In genomic region chrX:68304602-68305001, GRCh38 we compare ENCODE assay signal across 33 cellular contexts.
"Had no signal": no experiment of that assay in that cellular context is flagged by ENCODE, and none has a peak within 500 bp of the region (broad histone marks: within the 10 kb centered on the region; RNA-seq: fewer than 3 reads in every experiment).

No MANE protein-coding gene starts in this region.

- H3K27ac Mint-ChIP-seq: activated CD4-positive, alpha-beta memory T cell treated with anti-CD3 and anti-CD28 coated beads, Interleukin-2, amount 10 ng/mL, durations not matched to agents 7 days and 5 days; activated CD8-positive, alpha-beta memory T cell treated with anti-CD3 and anti-CD28 coated beads, Interleukin-2, amount 10 ng/mL, durations not matched to agents 7 days and 5 days; activated naive CD4-positive, alpha-beta T cell treated with anti-CD3 and anti-CD28 coated beads, Interleukin-2, amount 10 ng/mL, durations not matched to agents 7 days and 5 days; activated naive CD8-positive, alpha-beta T cell; activated naive CD8-positive, alpha-beta T cell treated with anti-CD3 and anti-CD28 coated beads, Interleukin-2, amount 50 U/mL, for 24 hours; T-cell had no signal

- H3K36me3 Mint-ChIP-seq: activated CD8-positive, alpha-beta memory T cell treated with anti-CD3 and anti-CD28 coated beads, Interleukin-2, amount 10 ng/mL, durations not matched to agents 7 days and 5 days; activated naive CD4-positive, alpha-beta T cell treated with anti-CD3 and anti-CD28 coated beads, Interleukin-2, amount 10 ng/mL, durations not matched to agents 7 days and 5 days; activated naive CD8-positive, alpha-beta T cell; T-cell had no signal

- H3K4me3 Mint-ChIP-seq: activated CD4-positive, alpha-beta memory T cell treated with anti-CD3 and anti-CD28 coated beads, Interleukin-2, amount 10 ng/mL, durations not matched to agents 7 days and 5 days; activated CD8-positive, alpha-beta memory T cell treated with anti-CD3 and anti-CD28 coated beads, Interleukin-2, amount 10 ng/mL, durations not matched to agents 7 days and 5 days; activated naive CD4-positive, alpha-beta T cell treated with anti-CD3 and anti-CD28 coated beads, Interleukin-2, amount 10 ng/mL, durations not matched to agents 7 days and 5 days; activated naive CD8-positive, alpha-beta T cell; activated naive CD8-positive, alpha-beta T cell treated with anti-CD3 and anti-CD28 coated beads, Interleukin-2, amount 50 U/mL, for 24 hours; T-cell had no signal

- H3K9me3 Mint-ChIP-seq: activated CD4-positive, alpha-beta memory T cell treated with anti-CD3 and anti-CD28 coated beads, Interleukin-2, amount 10 ng/mL, durations not matched to agents 7 days and 5 days; activated naive CD4-positive, alpha-beta T cell treated with anti-CD3 and anti-CD28 coated beads, Interleukin-2, amount 10 ng/mL, durations not matched to agents 7 days and 5 days; activated naive CD8-positive, alpha-beta T cell treated with anti-CD3 and anti-CD28 coated beads, Interleukin-2, amount 50 U/mL, for 24 hours; T-cell had no signal

- DNase-seq: activated CD4-positive, alpha-beta memory T cell treated with anti-CD3 and anti-CD28 coated beads, Interleukin-2, amount 10 ng/mL, durations not matched to agents 7 days and 5 days; activated CD4-positive, alpha-beta T cell treated with anti-CD3 and anti-CD28 coated beads for 1 hour; activated CD4-positive, alpha-beta T cell treated with anti-CD3 and anti-CD28 coated beads for 48 hours; activated CD4-positive, CD25-positive, alpha-beta regulatory T cell; activated CD8-positive, alpha-beta memory T cell treated with anti-CD3 and anti-CD28 coated beads for 24 hours; activated CD8-positive, alpha-beta memory T cell treated with anti-CD3 and anti-CD28 coated beads, Interleukin-2, amount 10 ng/mL, durations not matched to agents 7 days and 5 days; activated CD8-positive, alpha-beta memory T cell treated with anti-CD3 and anti-CD28 coated beads, Interleukin-2, amount 50 U/mL, for 48 hours; activated effector memory CD4-positive, alpha-beta T cell treated with Interleukin-2 at 50 U/mL for 16 hours; activated naive CD4-positive, alpha-beta T cell treated with anti-CD3 and anti-CD28 coated beads, Interleukin-2, amount 10 ng/mL, durations not matched to agents 7 days and 5 days; activated naive CD8-positive, alpha-beta T cell treated with anti-CD3 and anti-CD28 coated beads, Interleukin-2, amount 50 U/mL, for 24 hours; activated T-cell treated with anti-CD3 and anti-CD28 coated beads, Interleukin-2, amount 50 U/mL, for 48 hours; anterior cingulate cortex; brain microvascular endothelial cell; central memory CD4-positive, alpha-beta T cell; Kasumi-1; KG1; NCI-H1092 treated with DMSO at 0.1 percent for 48 hours; NCI-H1417; NCI-H146; NCI-H187; NCI-H2029 treated with DMSO at 0.1 percent for 48 hours; NCI-H2107; NCI-H2171; NCI-H510A; NCI-H526; NCI-H748 treated with DMSO at 0.1 percent for 48 hours; SHP77 treated with DMSO at 0.1 percent for 48 hours; T-helper 9 cell; WERI-Rb-1 had no signal

- H3K27ac ChIP-seq: brain microvascular endothelial cell, WERI-Rb-1 had no signal

- H3K27me3 Mint-ChIP-seq: activated CD4-positive, alpha-beta memory T cell treated with anti-CD3 and anti-CD28 coated beads, Interleukin-2, amount 10 ng/mL, durations not matched to agents 7 days and 5 days; activated CD8-positive, alpha-beta memory T cell treated with anti-CD3 and anti-CD28 coated beads, Interleukin-2, amount 10 ng/mL, durations not matched to agents 7 days and 5 days; activated naive CD4-positive, alpha-beta T cell treated with anti-CD3 and anti-CD28 coated beads, Interleukin-2, amount 10 ng/mL, durations not matched to agents 7 days and 5 days; activated naive CD8-positive, alpha-beta T cell; activated naive CD8-positive, alpha-beta T cell treated with anti-CD3 and anti-CD28 coated beads, Interleukin-2, amount 50 U/mL, for 24 hours had no signal

- ATAC-seq: activated CD8-positive, alpha-beta memory T cell treated with anti-CD3 and anti-CD28 coated beads, Interleukin-2, amount 10 ng/mL, durations not matched to agents 7 days and 5 days; activated naive CD8-positive, alpha-beta T cell treated with anti-CD3 and anti-CD28 coated beads, Interleukin-2, amount 50 U/mL, for 24 hours; Panc1; SK-N-SH treated with all-trans-retinoic acid at 6 μM for 48 hours; T-cell had no signal

- H3K36me3 ChIP-seq: brain microvascular endothelial cell, WERI-Rb-1 had no signal

- H3K27me3 ChIP-seq: brain microvascular endothelial cell had no signal

- H3K4me1 Mint-ChIP-seq: activated CD4-positive, alpha-beta memory T cell treated with anti-CD3 and anti-CD28 coated beads, Interleukin-2, amount 10 ng/mL, durations not matched to agents 7 days and 5 days; activated CD8-positive, alpha-beta memory T cell treated with anti-CD3 and anti-CD28 coated beads, Interleukin-2, amount 10 ng/mL, durations not matched to agents 7 days and 5 days; activated naive CD4-positive, alpha-beta T cell treated with anti-CD3 and anti-CD28 coated beads, Interleukin-2, amount 10 ng/mL, durations not matched to agents 7 days and 5 days; activated naive CD8-positive, alpha-beta T cell treated with anti-CD3 and anti-CD28 coated beads, Interleukin-2, amount 50 U/mL, for 24 hours; T-cell had no signal
